Comparison of ENCODE assay signal across 1 cellular context in genomic region chr17:75087182-75087557, GRCh38.
TF ChIP-seq lines count a peak whose summit lies in the region.

No MANE protein-coding gene starts in this region.

TF ChIP-seq in HepG2, 621 proteins besides CTCF, POLR2A, EP300 and RAD21 (continued from another document and continues in another):
- TF ChIP-seq, protein P1, sequence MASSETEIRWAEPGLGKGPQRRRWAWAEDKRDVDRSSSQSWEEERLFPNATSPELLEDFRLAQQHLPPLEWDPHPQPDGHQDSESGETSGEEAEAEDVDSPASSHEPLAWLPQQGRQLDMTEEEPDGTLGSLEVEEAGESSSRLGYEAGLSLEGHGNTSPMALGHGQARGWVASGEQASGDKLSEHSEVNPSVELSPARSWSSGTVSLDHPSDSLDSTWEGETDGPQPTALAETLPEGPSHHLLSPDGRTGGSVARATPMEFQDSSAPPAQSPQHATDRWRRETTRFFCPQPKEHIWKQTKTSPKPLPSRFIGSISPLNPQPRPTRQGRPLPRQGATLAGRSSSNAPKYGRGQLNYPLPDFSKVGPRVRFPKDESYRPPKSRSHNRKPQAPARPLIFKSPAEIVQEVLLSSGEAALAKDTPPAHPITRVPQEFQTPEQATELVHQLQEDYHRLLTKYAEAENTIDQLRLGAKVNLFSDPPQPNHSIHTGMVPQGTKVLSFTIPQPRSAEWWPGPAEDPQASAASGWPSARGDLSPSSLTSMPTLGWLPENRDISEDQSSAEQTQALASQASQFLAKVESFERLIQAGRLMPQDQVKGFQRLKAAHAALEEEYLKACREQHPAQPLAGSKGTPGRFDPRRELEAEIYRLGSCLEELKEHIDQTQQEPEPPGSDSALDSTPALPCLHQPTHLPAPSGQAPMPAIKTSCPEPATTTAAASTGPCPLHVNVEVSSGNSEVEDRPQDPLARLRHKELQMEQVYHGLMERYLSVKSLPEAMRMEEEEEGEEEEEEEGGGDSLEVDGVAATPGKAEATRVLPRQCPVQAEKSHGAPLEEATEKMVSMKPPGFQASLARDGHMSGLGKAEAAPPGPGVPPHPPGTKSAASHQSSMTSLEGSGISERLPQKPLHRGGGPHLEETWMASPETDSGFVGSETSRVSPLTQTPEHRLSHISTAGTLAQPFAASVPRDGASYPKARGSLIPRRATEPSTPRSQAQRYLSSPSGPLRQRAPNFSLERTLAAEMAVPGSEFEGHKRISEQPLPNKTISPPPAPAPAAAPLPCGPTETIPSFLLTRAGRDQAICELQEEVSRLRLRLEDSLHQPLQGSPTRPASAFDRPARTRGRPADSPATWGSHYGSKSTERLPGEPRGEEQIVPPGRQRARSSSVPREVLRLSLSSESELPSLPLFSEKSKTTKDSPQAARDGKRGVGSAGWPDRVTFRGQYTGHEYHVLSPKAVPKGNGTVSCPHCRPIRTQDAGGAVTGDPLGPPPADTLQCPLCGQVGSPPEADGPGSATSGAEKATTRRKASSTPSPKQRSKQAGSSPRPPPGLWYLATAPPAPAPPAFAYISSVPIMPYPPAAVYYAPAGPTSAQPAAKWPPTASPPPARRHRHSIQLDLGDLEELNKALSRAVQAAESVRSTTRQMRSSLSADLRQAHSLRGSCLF (CRISPR knock-in tag; IDR thresholded peaks at IDR 0.05; ENCODE audit: borderline replicate concordance) = 0 out of 2 replicates have a peak, but pooled peaks have one; percentile 40
- TF ChIP-seq, protein P2, sequence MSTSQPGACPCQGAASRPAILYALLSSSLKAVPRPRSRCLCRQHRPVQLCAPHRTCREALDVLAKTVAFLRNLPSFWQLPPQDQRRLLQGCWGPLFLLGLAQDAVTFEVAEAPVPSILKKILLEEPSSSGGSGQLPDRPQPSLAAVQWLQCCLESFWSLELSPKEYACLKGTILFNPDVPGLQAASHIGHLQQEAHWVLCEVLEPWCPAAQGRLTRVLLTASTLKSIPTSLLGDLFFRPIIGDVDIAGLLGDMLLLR (CRISPR knock-in tag; IDR thresholded peaks at IDR 0.05) = 0 out of 2 replicates have a peak, but pooled peaks have one; percentile 0
- TF ChIP-seq NRL (CRISPR knock-in tag; IDR thresholded peaks at IDR 0.05; ENCODE audit: borderline replicate concordance) (0 out of 2 replicates have a peak, but pooled peaks have one; percentile 21), FOXK1 (CRISPR knock-in tag; IDR thresholded peaks at IDR 0.05; ENCODE audit: borderline replicate concordance, low read depth) (peak; percentile 6; the same call in 1 of the 2 replicates), ZNF850 (CRISPR knock-in tag; conservative IDR thresholded peaks at IDR 0.05) (0 out of 2 replicates have a peak, but pooled peaks have one; percentile 19), MXD3 (CRISPR knock-in tag; IDR thresholded peaks at IDR 0.05) (0 out of 2 replicates have a peak, but pooled peaks have one; percentile 22), ZNF414 (CRISPR knock-in tag; IDR thresholded peaks at IDR 0.05) (peak; percentile 55; the same call in 1 of the 2 replicates), YEATS4 (CRISPR knock-in tag; IDR thresholded peaks at IDR 0.05; ENCODE audit: borderline replicate concordance) (peak; percentile 43), THAP9 (CRISPR knock-in tag; IDR thresholded peaks at IDR 0.05; ENCODE audit: borderline replicate concordance) (0 out of 2 replicates have a peak, but pooled peaks have one; percentile 9), ZNF547 (CRISPR knock-in tag; IDR thresholded peaks at IDR 0.05) (0 out of 2 replicates have a peak, but pooled peaks have one; percentile 22), RAD51 (IDR thresholded peaks at IDR 0.05; ENCODE audit: borderline replicate concordance) (no peak), KLF12 (CRISPR knock-in tag; IDR thresholded peaks at IDR 0.05; ENCODE audit: borderline replicate concordance) (no peak), ZNF776 (CRISPR knock-in tag; IDR thresholded peaks at IDR 0.05) (peak; percentile 35; the same call in 1 of the 2 replicates), ZNF589 (CRISPR knock-in tag; conservative IDR thresholded peaks at IDR 0.05) (no peak), DMAP1 (CRISPR knock-in tag; IDR thresholded peaks at IDR 0.05) (no peak), ZNF709 (CRISPR knock-in tag; IDR thresholded peaks at IDR 0.05) (peak; percentile 71), ZNF34 (CRISPR knock-in tag; IDR thresholded peaks at IDR 0.05; ENCODE audit: borderline replicate concordance) (0 out of 2 replicates have a peak, but pooled peaks have one; percentile 12), ZNF703 (CRISPR knock-in tag; IDR thresholded peaks at IDR 0.05; ENCODE audit: borderline replicate concordance) (0 out of 2 replicates have a peak, but pooled peaks have one; percentile 6), ZZZ3 (CRISPR knock-in tag; IDR thresholded peaks at IDR 0.05; ENCODE audit: borderline replicate concordance) (peak; percentile 11; the same call in 1 of the 2 replicates), ELF4 (CRISPR knock-in tag; IDR thresholded peaks at IDR 0.05; ENCODE audit: borderline replicate concordance) (peak; percentile 30; the same call in 1 of the 2 replicates), KDM3A (CRISPR knock-in tag; IDR thresholded peaks at IDR 0.05; ENCODE audit: low read depth) (0 out of 2 replicates have a peak, but pooled peaks have one; percentile 17), ZNF234 (CRISPR knock-in tag; conservative IDR thresholded peaks at IDR 0.05) (no peak), ZNF501 (CRISPR knock-in tag; IDR thresholded peaks at IDR 0.05) (peak; percentile 7), ADNP (CRISPR knock-in tag; IDR thresholded peaks at IDR 0.05) (peak; percentile 52; the same call in 1 of the 2 replicates), TBX2 (CRISPR knock-in tag; IDR thresholded peaks at IDR 0.05; ENCODE audit: borderline replicate concordance) (peak; percentile 15; the same call in 1 of the 2 replicates), ZNF280D (CRISPR knock-in tag; IDR thresholded peaks at IDR 0.05) (0 out of 2 replicates have a peak, but pooled peaks have one; percentile 55), IKZF1 (IDR thresholded peaks at IDR 0.05) (no peak), NCOR1 (IDR thresholded peaks at IDR 0.05; ENCODE audit: borderline replicate concordance, low read length) (0 out of 2 replicates have a peak, but pooled peaks have one; percentile 9), ZNF3 (CRISPR knock-in tag; IDR thresholded peaks at IDR 0.05) (no peak), NCOA1 (CRISPR knock-in tag; IDR thresholded peaks at IDR 0.05) (0 out of 2 replicates have a peak, but pooled peaks have one; percentile 59), HOXA3 (CRISPR knock-in tag; IDR thresholded peaks at IDR 0.05) (no peak), ZC3H4 (CRISPR knock-in tag; IDR thresholded peaks at IDR 0.05; ENCODE audit: borderline replicate concordance) (peak; percentile 41; the same call in 1 of the 2 replicates), TOE1 (CRISPR knock-in tag; IDR thresholded peaks at IDR 0.05) (no peak)
- TF ChIP-seq, protein P3, sequence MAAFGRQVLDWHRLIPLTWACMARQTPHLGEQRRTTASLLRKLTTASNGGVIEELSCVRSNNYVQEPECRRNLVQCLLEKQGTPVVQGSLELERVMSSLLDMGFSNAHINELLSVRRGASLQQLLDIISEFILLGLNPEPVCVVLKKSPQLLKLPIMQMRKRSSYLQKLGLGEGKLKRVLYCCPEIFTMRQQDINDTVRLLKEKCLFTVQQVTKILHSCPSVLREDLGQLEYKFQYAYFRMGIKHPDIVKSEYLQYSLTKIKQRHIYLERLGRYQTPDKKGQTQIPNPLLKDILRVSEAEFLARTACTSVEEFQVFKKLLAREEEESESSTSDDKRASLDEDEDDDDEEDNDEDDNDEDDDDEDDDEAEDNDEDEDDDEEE (CRISPR knock-in tag; IDR thresholded peaks at IDR 0.05) = peak; percentile 26; the same call in 1 of the 2 replicates
- TF ChIP-seq, protein P4, sequence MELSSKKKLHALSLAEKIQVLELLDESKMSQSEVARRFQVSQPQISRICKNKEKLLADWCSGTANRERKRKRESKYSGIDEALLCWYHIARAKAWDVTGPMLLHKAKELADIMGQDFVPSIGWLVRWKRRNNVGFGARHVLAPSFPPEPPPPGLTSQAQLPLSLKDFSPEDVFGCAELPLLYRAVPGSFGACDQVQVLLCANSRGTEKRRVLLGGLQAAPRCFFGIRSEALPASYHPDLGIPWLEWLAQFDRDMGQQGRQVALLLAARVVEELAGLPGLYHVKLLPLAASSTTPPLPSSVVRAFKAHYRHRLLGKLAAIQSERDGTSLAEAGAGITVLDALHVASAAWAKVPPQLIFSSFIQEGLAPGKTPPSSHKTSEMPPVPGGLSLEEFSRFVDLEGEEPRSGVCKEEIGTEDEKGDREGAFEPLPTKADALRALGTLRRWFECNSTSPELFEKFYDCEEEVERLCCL (CRISPR knock-in tag; IDR thresholded peaks at IDR 0.05; ENCODE audit: borderline replicate concordance) = no peak
- TF ChIP-seq, protein P5, sequence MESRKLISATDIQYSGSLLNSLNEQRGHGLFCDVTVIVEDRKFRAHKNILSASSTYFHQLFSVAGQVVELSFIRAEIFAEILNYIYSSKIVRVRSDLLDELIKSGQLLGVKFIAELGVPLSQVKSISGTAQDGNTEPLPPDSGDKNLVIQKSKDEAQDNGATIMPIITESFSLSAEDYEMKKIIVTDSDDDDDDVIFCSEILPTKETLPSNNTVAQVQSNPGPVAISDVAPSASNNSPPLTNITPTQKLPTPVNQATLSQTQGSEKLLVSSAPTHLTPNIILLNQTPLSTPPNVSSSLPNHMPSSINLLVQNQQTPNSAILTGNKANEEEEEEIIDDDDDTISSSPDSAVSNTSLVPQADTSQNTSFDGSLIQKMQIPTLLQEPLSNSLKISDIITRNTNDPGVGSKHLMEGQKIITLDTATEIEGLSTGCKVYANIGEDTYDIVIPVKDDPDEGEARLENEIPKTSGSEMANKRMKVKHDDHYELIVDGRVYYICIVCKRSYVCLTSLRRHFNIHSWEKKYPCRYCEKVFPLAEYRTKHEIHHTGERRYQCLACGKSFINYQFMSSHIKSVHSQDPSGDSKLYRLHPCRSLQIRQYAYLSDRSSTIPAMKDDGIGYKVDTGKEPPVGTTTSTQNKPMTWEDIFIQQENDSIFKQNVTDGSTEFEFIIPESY (CRISPR knock-in tag; IDR thresholded peaks at IDR 0.05) = 0 out of 2 replicates have a peak, but pooled peaks have one; percentile 3
- TF ChIP-seq, protein P6, sequence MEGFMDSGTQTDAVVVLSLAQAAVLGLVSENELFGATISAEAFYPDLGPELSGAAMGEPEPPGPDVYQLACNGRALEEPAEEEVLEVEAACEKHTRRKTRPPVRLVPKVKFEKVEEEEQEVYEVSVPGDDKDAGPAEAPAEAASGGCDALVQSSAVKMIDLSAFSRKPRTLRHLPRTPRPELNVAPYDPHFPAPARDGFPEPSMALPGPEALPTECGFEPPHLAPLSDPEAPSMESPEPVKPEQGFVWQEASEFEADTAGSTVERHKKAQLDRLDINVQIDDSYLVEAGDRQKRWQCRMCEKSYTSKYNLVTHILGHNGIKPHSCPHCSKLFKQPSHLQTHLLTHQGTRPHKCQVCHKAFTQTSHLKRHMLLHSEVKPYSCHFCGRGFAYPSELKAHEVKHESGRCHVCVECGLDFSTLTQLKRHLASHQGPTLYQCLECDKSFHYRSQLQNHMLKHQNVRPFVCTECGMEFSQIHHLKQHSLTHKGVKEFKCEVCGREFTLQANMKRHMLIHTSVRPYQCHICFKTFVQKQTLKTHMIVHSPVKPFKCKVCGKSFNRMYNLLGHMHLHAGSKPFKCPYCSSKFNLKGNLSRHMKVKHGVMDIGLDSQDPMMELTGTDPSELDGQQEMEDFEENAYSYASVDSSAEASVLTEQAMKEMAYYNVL (CRISPR knock-in tag; IDR thresholded peaks at IDR 0.05; ENCODE audit: borderline replicate concordance) = 0 out of 2 replicates have a peak, but pooled peaks have one; percentile 44
